1 cellular context compared by ENCODE assay signal in the genomic region with DNA sequence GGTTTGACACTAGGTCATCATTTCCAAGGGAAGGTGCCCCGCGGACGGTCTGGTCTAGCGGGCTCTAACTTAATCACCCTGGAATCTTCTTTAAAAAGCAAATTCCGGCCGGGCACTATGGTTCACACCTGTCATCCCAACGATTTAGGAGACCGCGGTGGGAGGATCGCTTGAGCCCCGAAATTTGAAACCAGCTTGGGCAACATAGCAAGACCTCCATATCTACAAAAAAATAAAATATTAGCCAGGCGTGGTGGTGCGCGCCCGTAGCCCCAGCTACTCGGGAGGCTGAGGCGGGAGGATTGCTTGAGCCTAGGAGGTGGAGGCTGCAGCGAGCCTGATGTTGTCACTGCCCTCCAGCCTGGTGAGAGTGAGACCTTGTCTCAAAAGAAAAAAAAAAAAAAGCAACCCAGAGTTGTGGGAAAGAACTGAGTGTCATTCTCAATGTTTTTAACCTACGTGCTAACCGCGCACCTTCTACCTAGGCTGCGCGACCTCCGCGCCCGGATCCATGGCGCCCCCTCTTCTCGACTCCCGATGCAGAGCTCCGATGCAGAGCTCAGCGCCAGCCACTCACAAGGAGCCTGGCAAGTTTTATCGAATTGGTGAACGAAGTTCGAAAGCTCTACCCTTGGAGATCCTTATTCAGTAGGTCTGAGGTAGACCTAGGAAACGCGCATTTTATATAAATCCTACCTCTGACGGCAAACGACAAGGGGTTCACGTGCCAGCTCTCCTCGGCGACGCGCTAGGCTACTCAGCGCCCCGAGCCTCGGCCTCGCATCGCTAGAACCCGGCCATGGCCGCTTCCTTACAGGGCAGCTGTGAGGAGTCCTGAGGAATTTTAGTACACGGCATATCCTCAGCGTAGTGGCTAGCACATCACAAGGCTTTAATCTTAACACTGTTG.
TF ChIP-seq lines count a peak whose summit lies in the region.

No MANE protein-coding gene starts in this region.

TF ChIP-seq in HepG2, 621 proteins besides CTCF, POLR2A, EP300 and RAD21 (continued from another document and continues in another):
- TF ChIP-seq, protein P1, sequence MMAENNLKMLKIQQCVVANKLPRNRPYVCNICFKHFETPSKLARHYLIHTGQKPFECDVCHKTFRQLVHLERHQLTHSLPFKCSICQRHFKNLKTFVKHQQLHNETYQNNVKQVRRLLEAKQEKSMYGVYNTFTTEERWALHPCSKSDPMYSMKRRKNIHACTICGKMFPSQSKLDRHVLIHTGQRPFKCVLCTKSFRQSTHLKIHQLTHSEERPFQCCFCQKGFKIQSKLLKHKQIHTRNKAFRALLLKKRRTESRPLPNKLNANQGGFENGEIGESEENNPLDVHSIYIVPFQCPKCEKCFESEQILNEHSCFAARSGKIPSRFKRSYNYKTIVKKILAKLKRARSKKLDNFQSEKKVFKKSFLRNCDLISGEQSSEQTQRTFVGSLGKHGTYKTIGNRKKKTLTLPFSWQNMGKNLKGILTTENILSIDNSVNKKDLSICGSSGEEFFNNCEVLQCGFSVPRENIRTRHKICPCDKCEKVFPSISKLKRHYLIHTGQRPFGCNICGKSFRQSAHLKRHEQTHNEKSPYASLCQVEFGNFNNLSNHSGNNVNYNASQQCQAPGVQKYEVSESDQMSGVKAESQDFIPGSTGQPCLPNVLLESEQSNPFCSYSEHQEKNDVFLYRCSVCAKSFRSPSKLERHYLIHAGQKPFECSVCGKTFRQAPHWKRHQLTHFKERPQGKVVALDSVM (CRISPR knock-in tag; IDR thresholded peaks at IDR 0.05): peak; percentile 83
- TF ChIP-seq, protein P2, sequence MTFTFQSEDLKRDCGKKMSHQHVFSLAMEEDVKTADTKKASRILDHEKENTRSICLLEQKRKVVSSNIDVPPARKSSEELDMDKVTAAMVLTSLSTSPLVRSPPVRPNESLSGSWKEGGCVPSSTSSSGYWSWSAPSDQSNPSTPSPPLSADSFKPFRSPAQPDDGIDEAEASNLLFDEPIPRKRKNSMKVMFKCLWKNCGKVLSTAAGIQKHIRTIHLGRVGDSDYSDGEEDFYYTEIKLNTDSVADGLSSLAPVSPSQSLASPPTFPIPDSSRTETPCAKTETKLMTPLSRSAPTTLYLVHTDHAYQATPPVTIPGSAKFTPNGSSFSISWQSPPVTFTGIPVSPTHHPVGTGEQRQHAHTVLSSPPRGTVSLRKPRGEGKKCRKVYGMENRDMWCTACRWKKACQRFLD (CRISPR knock-in tag; IDR thresholded peaks at IDR 0.05; ENCODE audit: borderline replicate concordance): no peak
- TF ChIP-seq, protein P3, sequence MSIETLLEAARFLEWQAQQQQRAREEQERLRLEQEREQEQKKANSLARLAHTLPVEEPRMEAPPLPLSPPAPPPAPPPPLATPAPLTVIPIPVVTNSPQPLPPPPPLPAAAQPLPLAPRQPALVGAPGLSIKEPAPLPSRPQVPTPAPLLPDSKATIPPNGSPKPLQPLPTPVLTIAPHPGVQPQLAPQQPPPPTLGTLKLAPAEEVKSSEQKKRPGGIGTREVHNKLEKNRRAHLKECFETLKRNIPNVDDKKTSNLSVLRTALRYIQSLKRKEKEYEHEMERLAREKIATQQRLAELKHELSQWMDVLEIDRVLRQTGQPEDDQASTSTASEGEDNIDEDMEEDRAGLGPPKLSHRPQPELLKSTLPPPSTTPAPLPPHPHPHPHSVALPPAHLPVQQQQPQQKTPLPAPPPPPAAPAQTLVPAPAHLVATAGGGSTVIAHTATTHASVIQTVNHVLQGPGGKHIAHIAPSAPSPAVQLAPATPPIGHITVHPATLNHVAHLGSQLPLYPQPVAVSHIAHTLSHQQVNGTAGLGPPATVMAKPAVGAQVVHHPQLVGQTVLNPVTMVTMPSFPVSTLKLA (IDR thresholded peaks at IDR 0.05): no peak
- peak; percentile 51; the same call in 1 of the 2 replicates for TF ChIP-seq ZNF256 (CRISPR knock-in tag; conservative IDR thresholded peaks at IDR 0.05)
- TF ChIP-seq HOXA3 (CRISPR knock-in tag; IDR thresholded peaks at IDR 0.05): no peak
- TF ChIP-seq CREBL2 (CRISPR knock-in tag; IDR thresholded peaks at IDR 0.05; ENCODE audit: borderline replicate concordance): no peak
- TF ChIP-seq, protein P4, sequence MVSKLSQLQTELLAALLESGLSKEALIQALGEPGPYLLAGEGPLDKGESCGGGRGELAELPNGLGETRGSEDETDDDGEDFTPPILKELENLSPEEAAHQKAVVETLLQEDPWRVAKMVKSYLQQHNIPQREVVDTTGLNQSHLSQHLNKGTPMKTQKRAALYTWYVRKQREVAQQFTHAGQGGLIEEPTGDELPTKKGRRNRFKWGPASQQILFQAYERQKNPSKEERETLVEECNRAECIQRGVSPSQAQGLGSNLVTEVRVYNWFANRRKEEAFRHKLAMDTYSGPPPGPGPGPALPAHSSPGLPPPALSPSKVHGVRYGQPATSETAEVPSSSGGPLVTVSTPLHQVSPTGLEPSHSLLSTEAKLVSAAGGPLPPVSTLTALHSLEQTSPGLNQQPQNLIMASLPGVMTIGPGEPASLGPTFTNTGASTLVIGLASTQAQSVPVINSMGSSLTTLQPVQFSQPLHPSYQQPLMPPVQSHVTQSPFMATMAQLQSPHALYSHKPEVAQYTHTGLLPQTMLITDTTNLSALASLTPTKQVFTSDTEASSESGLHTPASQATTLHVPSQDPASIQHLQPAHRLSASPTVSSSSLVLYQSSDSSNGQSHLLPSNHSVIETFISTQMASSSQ (IDR thresholded peaks at IDR 0.05; ENCODE audit: low read depth): no peak
- TF ChIP-seq, protein P4 (CRISPR knock-in tag; IDR thresholded peaks at IDR 0.05; ENCODE audit: borderline replicate concordance): no peak
- no peak for TF ChIP-seq JARID2 (CRISPR knock-in tag; IDR thresholded peaks at IDR 0.05; ENCODE audit: insufficient replicate concordance)
- no peak for TF ChIP-seq ARHGAP35 (CRISPR knock-in tag; IDR thresholded peaks at IDR 0.05; ENCODE audit: borderline replicate concordance)
- TF ChIP-seq, protein P5, sequence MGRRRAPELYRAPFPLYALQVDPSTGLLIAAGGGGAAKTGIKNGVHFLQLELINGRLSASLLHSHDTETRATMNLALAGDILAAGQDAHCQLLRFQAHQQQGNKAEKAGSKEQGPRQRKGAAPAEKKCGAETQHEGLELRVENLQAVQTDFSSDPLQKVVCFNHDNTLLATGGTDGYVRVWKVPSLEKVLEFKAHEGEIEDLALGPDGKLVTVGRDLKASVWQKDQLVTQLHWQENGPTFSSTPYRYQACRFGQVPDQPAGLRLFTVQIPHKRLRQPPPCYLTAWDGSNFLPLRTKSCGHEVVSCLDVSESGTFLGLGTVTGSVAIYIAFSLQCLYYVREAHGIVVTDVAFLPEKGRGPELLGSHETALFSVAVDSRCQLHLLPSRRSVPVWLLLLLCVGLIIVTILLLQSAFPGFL (CRISPR knock-in tag; IDR thresholded peaks at IDR 0.05): no peak
- TF ChIP-seq, protein P6, sequence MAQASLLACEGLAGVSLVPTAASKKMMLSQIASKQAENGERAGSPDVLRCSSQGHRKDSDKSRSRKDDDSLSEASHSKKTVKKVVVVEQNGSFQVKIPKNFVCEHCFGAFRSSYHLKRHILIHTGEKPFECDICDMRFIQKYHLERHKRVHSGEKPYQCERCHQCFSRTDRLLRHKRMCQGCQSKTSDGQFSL (CRISPR knock-in tag; IDR thresholded peaks at IDR 0.05): no peak
- TF ChIP-seq RNF219 (CRISPR knock-in tag; IDR thresholded peaks at IDR 0.05): no peak
- no peak for TF ChIP-seq MAFG (CRISPR knock-in tag; IDR thresholded peaks at IDR 0.05)
- TF ChIP-seq ZNF354B (CRISPR knock-in tag; IDR thresholded peaks at IDR 0.05): no peak
- 0 out of 2 replicates have a peak, but pooled peaks have one; percentile 36 for TF ChIP-seq ZNF878 (CRISPR knock-in tag; IDR thresholded peaks at IDR 0.05)
- no peak for TF ChIP-seq CHD4 (IDR thresholded peaks at IDR 0.05; ENCODE audit: borderline replicate concordance, low read length)
- TF ChIP-seq ZNF75D (CRISPR knock-in tag; IDR thresholded peaks at IDR 0.05; ENCODE audit: borderline replicate concordance): no peak
- no peak for TF ChIP-seq XBP1 (CRISPR knock-in tag; IDR thresholded peaks at IDR 0.05)
- TF ChIP-seq, protein P7, sequence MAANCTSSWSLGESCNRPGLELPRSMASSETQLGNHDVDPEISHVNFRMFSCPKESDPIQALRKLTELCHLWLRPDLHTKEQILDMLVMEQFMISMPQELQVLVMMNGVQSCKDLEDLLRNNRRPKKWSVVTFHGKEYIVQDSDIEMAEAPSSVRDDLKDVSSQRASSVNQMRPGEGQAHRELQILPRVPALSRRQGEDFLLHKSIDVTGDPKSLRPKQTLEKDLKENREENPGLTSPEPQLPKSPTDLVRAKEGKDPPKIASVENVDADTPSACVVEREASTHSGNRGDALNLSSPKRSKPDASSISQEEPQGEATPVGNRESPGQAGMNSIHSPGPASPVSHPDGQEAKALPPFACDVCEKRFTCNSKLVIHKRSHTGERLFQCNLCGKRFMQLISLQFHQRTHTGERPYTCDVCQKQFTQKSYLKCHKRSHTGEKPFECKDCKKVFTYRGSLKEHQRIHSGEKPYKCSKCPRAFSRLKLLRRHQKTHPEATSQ (CRISPR knock-in tag; IDR thresholded peaks at IDR 0.05; ENCODE audit: borderline replicate concordance): no peak
- TF ChIP-seq, protein P8, sequence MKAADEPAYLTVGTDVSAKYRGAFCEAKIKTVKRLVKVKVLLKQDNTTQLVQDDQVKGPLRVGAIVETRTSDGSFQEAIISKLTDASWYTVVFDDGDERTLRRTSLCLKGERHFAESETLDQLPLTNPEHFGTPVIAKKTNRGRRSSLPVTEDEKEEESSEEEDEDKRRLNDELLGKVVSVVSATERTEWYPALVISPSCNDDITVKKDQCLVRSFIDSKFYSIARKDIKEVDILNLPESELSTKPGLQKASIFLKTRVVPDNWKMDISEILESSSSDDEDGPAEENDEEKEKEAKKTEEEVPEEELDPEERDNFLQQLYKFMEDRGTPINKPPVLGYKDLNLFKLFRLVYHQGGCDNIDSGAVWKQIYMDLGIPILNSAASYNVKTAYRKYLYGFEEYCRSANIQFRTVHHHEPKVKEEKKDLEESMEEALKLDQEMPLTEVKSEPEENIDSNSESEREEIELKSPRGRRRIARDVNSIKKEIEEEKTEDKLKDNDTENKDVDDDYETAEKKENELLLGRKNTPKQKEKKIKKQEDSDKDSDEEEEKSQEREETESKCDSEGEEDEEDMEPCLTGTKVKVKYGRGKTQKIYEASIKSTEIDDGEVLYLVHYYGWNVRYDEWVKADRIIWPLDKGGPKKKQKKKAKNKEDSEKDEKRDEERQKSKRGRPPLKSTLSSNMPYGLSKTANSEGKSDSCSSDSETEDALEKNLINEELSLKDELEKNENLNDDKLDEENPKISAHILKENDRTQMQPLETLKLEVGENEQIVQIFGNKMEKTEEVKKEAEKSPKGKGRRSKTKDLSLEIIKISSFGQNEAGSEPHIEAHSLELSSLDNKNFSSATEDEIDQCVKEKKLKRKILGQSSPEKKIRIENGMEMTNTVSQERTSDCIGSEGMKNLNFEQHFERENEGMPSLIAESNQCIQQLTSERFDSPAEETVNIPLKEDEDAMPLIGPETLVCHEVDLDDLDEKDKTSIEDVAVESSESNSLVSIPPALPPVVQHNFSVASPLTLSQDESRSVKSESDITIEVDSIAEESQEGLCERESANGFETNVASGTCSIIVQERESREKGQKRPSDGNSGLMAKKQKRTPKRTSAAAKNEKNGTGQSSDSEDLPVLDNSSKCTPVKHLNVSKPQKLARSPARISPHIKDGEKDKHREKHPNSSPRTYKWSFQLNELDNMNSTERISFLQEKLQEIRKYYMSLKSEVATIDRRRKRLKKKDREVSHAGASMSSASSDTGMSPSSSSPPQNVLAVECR (CRISPR knock-in tag; IDR thresholded peaks at IDR 0.05; ENCODE audit: borderline replicate concordance): no peak
- no peak for TF ChIP-seq CENPX (CRISPR knock-in tag; IDR thresholded peaks at IDR 0.05)
- TF ChIP-seq, protein P9, sequence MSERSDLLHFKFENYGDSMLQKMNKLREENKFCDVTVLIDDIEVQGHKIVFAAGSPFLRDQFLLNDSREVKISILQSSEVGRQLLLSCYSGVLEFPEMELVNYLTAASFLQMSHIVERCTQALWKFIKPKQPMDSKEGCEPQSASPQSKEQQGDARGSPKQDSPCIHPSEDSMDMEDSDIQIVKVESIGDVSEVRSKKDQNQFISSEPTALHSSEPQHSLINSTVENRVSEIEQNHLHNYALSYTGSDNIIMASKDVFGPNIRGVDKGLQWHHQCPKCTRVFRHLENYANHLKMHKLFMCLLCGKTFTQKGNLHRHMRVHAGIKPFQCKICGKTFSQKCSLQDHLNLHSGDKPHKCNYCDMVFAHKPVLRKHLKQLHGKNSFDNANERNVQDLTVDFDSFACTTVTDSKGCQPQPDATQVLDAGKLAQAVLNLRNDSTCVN (CRISPR knock-in tag; IDR thresholded peaks at IDR 0.05; ENCODE audit: borderline replicate concordance): no peak
- TF ChIP-seq ZNF782 (CRISPR knock-in tag; IDR thresholded peaks at IDR 0.05; ENCODE audit: borderline replicate concordance): no peak
- TF ChIP-seq SALL2 (CRISPR knock-in tag; IDR thresholded peaks at IDR 0.05): 0 out of 2 replicates have a peak, but pooled peaks have one; percentile 6
